In genomic region chr4:81351653-81352455, GRCh38 we compare ENCODE assay signal across 9 cellular contexts.
DNase-seq lines count a peak whose midpoint lies in the region; ATAC-seq and TF ChIP-seq lines count a peak whose summit lies in the region.
"Had no signal": no experiment of that assay in that cellular context is flagged by ENCODE, and none has a peak within 500 bp of the region (broad histone marks: within the 10 kb centered on the region; RNA-seq: fewer than 3 reads in every experiment).

No MANE protein-coding gene starts in this region.

- no peak overlapping the region for H3K27ac Mint-ChIP-seq in CD14-positive monocyte
- H3K27ac Mint-ChIP-seq in memory B cell: no peak overlapping the region
- H3K27ac Mint-ChIP-seq: T-helper 1 cell treated with Interleukin-12 subunit alpha and Interleukin-12 subunit beta and Interleukin-4 antibody, amounts not matched to agents 30 μg/mL and 1 μg/mL, for 36 hours had no signal

- peak; percentile 95 for ATAC-seq in GM19035 (IDR thresholded peaks at IDR 0.05; ENCODE audit: unreplicated experiment)
- ATAC-seq in HG03159 (IDR thresholded peaks at IDR 0.05; ENCODE audit: unreplicated experiment): peak; percentile 94
- ATAC-seq in memory B cell (ENCODE audit: low read depth): peak; percentile 60

- TF ChIP-seq CTCF in CD14-positive monocyte (IDR thresholded peaks at IDR 0.05): peak; percentile 87

- H3K36me3 Mint-ChIP-seq in CD14-positive monocyte: no peaks in the 10 kb centered on the region
- H3K36me3 Mint-ChIP-seq in memory B cell: no peaks in the 10 kb centered on the region

- no peak for DNase-seq in CD14-positive monocyte (ENCODE audit: low spot score)
- peak; percentile 70 for DNase-seq in NCI-H345 (lab: John Stamatoyannopoulos, UW)
- DNase-seq in activated CD4-positive, alpha-beta T cell treated with anti-CD3 and anti-CD28 coated beads, Interleukin-2, amount 50 U/mL, for 1 hour: peak; percentile 63
- DNase-seq in dermis microvascular lymphatic vessel endothelial cell (ENCODE audit: low read depth in 2 of 2): peak; percentile 22 to 58
- peak; percentile 49 to 67 for DNase-seq in memory B cell (ENCODE audit: low spot score in 2 of 2)
- peak; percentile 20 to 53 for DNase-seq in stimulated activated CD8-positive, alpha-beta memory T cell treated with anti-CD3 and anti-CD28 coated beads, Interleukin-2, amount 100 ng/mL, for 1 hour (ENCODE audit: low read depth in 2 of 2)

- intact Hi-C loops in CD14-positive monocyte (cut with micrococcal nuclease): no loop called here

- H3K4me3 Mint-ChIP-seq in CD14-positive monocyte (no peak overlapping the region), memory B cell (no peak overlapping the region)
- H3K4me3 Mint-ChIP-seq: T-helper 1 cell treated with Interleukin-12 subunit alpha and Interleukin-12 subunit beta and Interleukin-4 antibody, amounts not matched to agents 30 μg/mL and 1 μg/mL, for 36 hours had no signal

- H3K4me1 Mint-ChIP-seq in CD14-positive monocyte (peaks cover 2% of the 10 kb centered on the region), memory B cell (no peaks in the 10 kb centered on the region)

- H3K9me3 Mint-ChIP-seq in CD14-positive monocyte: peaks cover 0 to 3% (median 0%) of the 10 kb centered on the region in 7 donors
- H3K9me3 Mint-ChIP-seq in memory B cell: no peaks in the 10 kb centered on the region
- H3K9me3 Mint-ChIP-seq: T-helper 1 cell treated with Interleukin-12 subunit alpha and Interleukin-12 subunit beta and Interleukin-4 antibody, amounts not matched to agents 30 μg/mL and 1 μg/mL, for 36 hours had no signal

- H3K27me3 Mint-ChIP-seq in CD14-positive monocyte (ENCODE audit: low read depth in 3 of 3) (peaks cover 0 to 2% (median 0%) of the 10 kb centered on the region in 3 donors), memory B cell (peaks cover 4% of the 10 kb centered on the region)
